23 cellular contexts compared by ENCODE assay signal in the genomic region with DNA sequence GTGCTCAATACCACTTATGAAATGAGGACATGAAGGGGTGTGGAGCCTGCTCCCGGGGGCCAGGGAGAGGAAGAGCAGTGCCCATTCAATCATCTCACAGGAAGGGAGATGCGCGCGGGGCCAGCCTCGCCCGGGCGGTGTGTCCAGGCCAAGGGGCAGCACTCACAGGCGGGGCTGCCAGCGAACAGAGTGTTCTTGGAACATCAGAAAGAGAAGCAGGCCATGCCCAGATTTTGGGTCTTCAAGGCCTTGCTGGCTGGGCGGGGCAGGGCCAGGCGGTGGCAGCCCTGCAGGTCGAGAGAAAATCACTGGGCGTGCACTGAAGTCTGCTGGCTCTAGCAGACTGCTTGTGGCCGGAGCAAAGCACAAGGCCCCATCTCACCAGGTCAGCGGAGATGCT.
A peak's percentile ranks its signal among the peaks of the same experiment; 100 is the strongest.
DNase-seq lines count a peak whose midpoint lies in the region; ATAC-seq and TF ChIP-seq lines count a peak whose summit lies in the region.
"Had no signal": no experiment of that assay in that cellular context is flagged by ENCODE, and none has a peak within 500 bp of the region (broad histone marks: within the 10 kb centered on the region; RNA-seq: fewer than 3 reads in every experiment).

No MANE protein-coding gene starts in this region.

- H3K27ac ChIP-seq in layer of hippocampus (ENCODE audit: low read depth, low read length) (peak overlapping the region; percentile 38), upper lobe of left lung (peak overlapping the region in 3 of 4 donors; percentile 45 to 48 (median 48))
- H3K27ac ChIP-seq: 22Rv1; BLaER1 treated with 17β-estradiol and CSF1 and Interleukin-3, amounts not matched to agents 10 nM and 100 nM; PC-9; RWPE1 had no signal

- peak; percentile 35 for DNase-seq in Right ventricle myocardium inferior (ENCODE audit: missing footprints)
- no peak for DNase-seq in Right ventricle myocardium superior
- peak; percentile 28 for DNase-seq in putamen (ENCODE audit: low spot score)
- DNase-seq in upper lobe of left lung: peak; percentile 35 to 75
- no peak for DNase-seq in HEK293T (ENCODE audit: extremely low spot score)
- no peak for DNase-seq in T-helper 2 cell
- DNase-seq: ACHN; Caco-2; CD4-positive, alpha-beta memory T cell; DMS 273 treated with DMSO at 0.1 percent for 48 hours; DMS79 treated with DMSO at 0.1 percent for 48 hours; KG1; NCI-H1436 treated with DMSO at 0.1 percent for 48 hours; NCI-H2029; NCI-H2227 treated with DMSO at 0.1 percent for 48 hours; NCI-H510A; NCI-H748 treated with DMSO at 0.1 percent for 48 hours; PC-9 had no signal

- peaks cover 5 to 46% (median 12%) of the 10 kb centered on the region in 4 donors for H3K4me1 ChIP-seq in upper lobe of left lung
- H3K4me1 ChIP-seq: Caco-2 had no signal

- POLR2A ChIA-PET in HEK293T (lab: Yijun Ruan, JAX): no interaction called here

- no peaks in the 10 kb centered on the region for H3K36me3 ChIP-seq in upper lobe of left lung
- H3K36me3 ChIP-seq: BLaER1 treated with 17β-estradiol and CSF1 and Interleukin-3, amounts not matched to agents 10 nM and 100 nM had no signal

- intact Hi-C loops in Right ventricle myocardium inferior (cut with DNase I) (no loop called here), Right ventricle myocardium superior (cut with DNase I) (no loop called here)

- no peaks in the 10 kb centered on the region for H3K9me3 ChIP-seq in upper lobe of left lung
- H3K9me3 ChIP-seq: BLaER1 treated with 17β-estradiol and CSF1 and Interleukin-3, amounts not matched to agents 10 nM and 100 nM; Caco-2 had no signal

- TF ChIP-seq EP300 in upper lobe of left lung (IDR thresholded peaks at IDR 0.05): no peak

- no peak for TF ChIP-seq POLR2A in upper lobe of left lung (IDR thresholded peaks at IDR 0.05)

- H3K27me3 ChIP-seq in layer of hippocampus (ENCODE audit: control insufficient read depth, insufficient read depth, low read length) (peaks cover 4% of the 10 kb centered on the region), upper lobe of left lung (no peaks in the 10 kb centered on the region)

- CTCF ChIA-PET in HEK293T (lab: Yijun Ruan, JAX): no interaction called here

- WGBS in upper lobe of left lung, 2 donors: 51 to 82% methylated on average over 7 to 15 of the region's 15 CpGs

- H3K4me3 ChIP-seq in upper lobe of left lung: no peak overlapping the region
- H3K4me3 ChIP-seq: BLaER1 treated with 17β-estradiol and CSF1 and Interleukin-3, amounts not matched to agents 10 nM and 100 nM; PC-9 had no signal

- ATAC-seq in Right ventricle myocardium inferior (no peak), Right ventricle myocardium superior (ENCODE audit: poor library complexity) (no peak), upper lobe of left lung (ENCODE audit: low FRiP score in 2 of 2) (no peak), HG03460 (IDR thresholded peaks at IDR 0.05; ENCODE audit: unreplicated experiment) (no peak)

- no peak for TF ChIP-seq CTCF in upper lobe of left lung (IDR thresholded peaks at IDR 0.05)

TF ChIP-seq in HEK293T, 16 proteins besides CTCF, POLR2A, EP300 and RAD21:
- TF ChIP-seq TARDBP (IDR thresholded peaks at IDR 0.05) (no peak), FOXA1 (IDR thresholded peaks at IDR 0.05) (no peak), BHLHE40 (IDR thresholded peaks at IDR 0.05; ENCODE audit: borderline replicate concordance) (no peak), PKNOX1 (IDR thresholded peaks at IDR 0.05) (no peak), ZNF384 (IDR thresholded peaks at IDR 0.05) (no peak), NFRKB (IDR thresholded peaks at IDR 0.05) (no peak), SUZ12 (IDR thresholded peaks at IDR 0.05) (no peak), HDGF (IDR thresholded peaks at IDR 0.05; ENCODE audit: borderline replicate concordance) (no peak), ELF4 (IDR thresholded peaks at IDR 0.05) (no peak), FOXK2 (IDR thresholded peaks at IDR 0.05) (no peak), L3MBTL2 (conservative IDR thresholded peaks at IDR 0.05) (no peak), LEF1 (IDR thresholded peaks at IDR 0.05; ENCODE audit: borderline replicate concordance) (no peak), FOXM1 (IDR thresholded peaks at IDR 0.05; ENCODE audit: borderline replicate concordance) (no peak), ARNT (IDR thresholded peaks at IDR 0.05) (no peak), SP1 (IDR thresholded peaks at IDR 0.05) (no peak)
TF ChIP-seq in HEK293T: peak in this region for 0.

Comparison
In these comparisons a context has a peak if more than half of its experiments do, and no peak if none do; other contexts are left out.
1. DNase-seq: peak in Right ventricle myocardium inferior (single experiment), putamen (single experiment) and upper lobe of left lung (2 of 2); none in Right ventricle myocardium superior (single experiment), HEK293T (single experiment) and T-helper 2 cell (0 of 5).